In the genomic region with DNA sequence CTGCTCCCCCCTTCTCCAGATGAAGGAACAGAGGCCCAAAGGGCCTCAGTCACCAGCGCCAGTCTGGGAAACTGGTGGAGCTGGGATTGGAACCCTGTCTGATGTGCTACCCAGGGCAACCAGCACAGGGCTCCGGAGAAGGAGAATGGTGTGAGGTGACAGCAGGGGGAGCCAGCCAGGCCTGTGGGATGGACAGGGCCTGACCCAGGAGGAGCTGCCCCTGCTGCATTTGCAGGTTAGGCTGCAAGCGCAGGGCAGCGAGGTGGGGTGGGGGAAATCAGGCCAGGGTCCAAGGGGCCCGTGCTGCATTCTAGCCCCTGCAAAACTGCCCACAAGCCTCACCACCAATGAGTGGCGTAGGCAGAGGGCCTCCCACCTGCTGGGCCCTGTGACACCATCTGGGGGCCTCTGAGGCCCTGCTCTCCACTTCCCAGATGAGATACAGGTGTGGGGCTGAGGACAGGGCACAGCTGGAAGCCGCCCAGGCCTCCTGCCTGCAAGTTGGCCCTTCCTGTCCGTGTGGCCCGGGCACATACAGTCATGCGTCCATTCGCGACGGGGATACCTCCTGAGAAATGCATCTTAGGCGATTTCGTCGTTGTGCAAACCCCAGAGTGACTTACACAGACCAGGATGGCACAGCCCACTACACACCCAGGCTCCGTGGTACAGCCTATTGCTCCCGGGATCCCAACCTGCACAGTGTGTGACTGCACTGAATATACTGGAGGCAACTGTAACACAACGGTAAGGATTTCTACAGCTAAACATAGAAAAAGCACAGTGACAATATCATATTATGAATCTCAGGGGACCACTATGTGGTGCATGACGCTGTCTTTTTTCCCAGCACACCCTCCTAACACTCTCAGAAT, we compare ENCODE assay signal across 8 cellular contexts. TPM values are rescaled to one million over a fixed set of nuclear protein-coding genes. Genes with fewer than 3 reads are reported as not detected.
DNase-seq lines count a peak whose midpoint lies in the region; TF ChIP-seq lines count a peak whose summit lies in the region.

No MANE protein-coding gene starts in this region.

- H3K36me3 Mint-ChIP-seq in brain, result no peaks in the 10 kb centered on the region

- peaks cover 0 to 1% (median 0%) of the 10 kb centered on the region in 5 experiments for H3K9me3 Mint-ChIP-seq in brain

- H3K79me1 ChIP-seq in mesendoderm (ENCODE audit: low read length), result no peaks in the 10 kb centered on the region

- no peak overlapping the region for H3K9ac ChIP-seq in mesendoderm (ENCODE audit: low read length)

- no peak overlapping the region for H2AK5ac ChIP-seq in mesendoderm (ENCODE audit: low read length)

- peaks cover 58% of the 10 kb centered on the region for H3K4me1 Mint-ChIP-seq in brain

- no peak overlapping the region for H4K5ac ChIP-seq in mesendoderm (ENCODE audit: low read length)

- no peak overlapping the region for H2BK15ac ChIP-seq in mesendoderm (replicated peaks; ENCODE audit: low read depth)

- H3K18ac ChIP-seq in mesendoderm (ENCODE audit: low read length), result no peak overlapping the region

- no peak overlapping the region for H3K4me3 ChIP-seq in mesendoderm (ENCODE audit: low read length)

- peaks cover 3% of the 10 kb centered on the region for H3K4me1 ChIP-seq in mesendoderm (ENCODE audit: control insufficient read depth, low read depth, low read length)

- H4K8ac ChIP-seq in mesendoderm (ENCODE audit: low read depth, low read length), result no peak overlapping the region

- H3K27me3 Mint-ChIP-seq in brain, result peaks cover 14% of the 10 kb centered on the region

- H3K27ac ChIP-seq in mesendoderm (ENCODE audit: low read depth, low read length), result no peak overlapping the region

- no peak overlapping the region for H3K23ac ChIP-seq in mesendoderm (ENCODE audit: low read length)

- H3K4ac ChIP-seq in mesendoderm (ENCODE audit: low read depth, low read length), result no peak overlapping the region

- no CpG with 5 or more reads among the region's 20 CpGs for WGBS in mesendoderm (ENCODE audit: extremely low coverage, insufficient coverage, low lambda C conversion rate)

- no peak overlapping the region for H2BK5ac ChIP-seq in mesendoderm (ENCODE audit: low read length)

- H3K36me3 ChIP-seq in mesendoderm (ENCODE audit: control insufficient read depth, insufficient read depth, low read length), result no peaks in the 10 kb centered on the region

- H3K4me2 ChIP-seq in mesendoderm (ENCODE audit: low read length), result no peak overlapping the region

- H3K56ac ChIP-seq in mesendoderm (ENCODE audit: low read length), result no peak overlapping the region

- H3K4me3 Mint-ChIP-seq in brain, result no peak overlapping the region

- no peak overlapping the region for H2BK120ac ChIP-seq in mesendoderm (ENCODE audit: low read depth, low read length)

- DNase-seq in ELF-1 (ENCODE audit: low read depth, low spot score), result peak; percentile 73
- peak; percentile 29 for DNase-seq in HT-29 (ENCODE audit: low spot score)
- DNase-seq in mesendoderm, result peak; percentile 68
- DNase-seq in epidermal melanocyte (ENCODE audit: insufficient read length, low spot score), result no peak
- no peak for DNase-seq in NCI-H748 (lab: John Stamatoyannopoulos, UW; ENCODE audit: unreplicated experiment)
- DNase-seq in stimulated activated CD4-positive, alpha-beta T cell treated with anti-CD3 and anti-CD28 coated beads, Interleukin-12 subunit alpha, Interleukin-12 subunit beta, amount 100 ng/mL, for 4 hours, result no peak
- DNase-seq in stimulated activated naive CD4-positive, alpha-beta T cell treated with Interleukin-2 at 50 U/mL for 16 hours (lab: John Stamatoyannopoulos, UW), result no peak

- peak in 1 of 2 experiments; percentile 25 for TF ChIP-seq CTCF in brain (conservative IDR thresholded peaks at IDR 0.05)

- H3K27me3 ChIP-seq in mesendoderm (ENCODE audit: insufficient read depth, low read length, poor library complexity), result no peaks in the 10 kb centered on the region

- H3K27ac Mint-ChIP-seq in brain, result peak overlapping the region in 3 of 5 experiments; percentile 14 to 65 (median 49)

- H3K79me2 ChIP-seq in mesendoderm (ENCODE audit: control insufficient read depth, insufficient read depth, low read length), result no peaks in the 10 kb centered on the region

RNA-seq across cellular contexts. Expression of a gene that starts 45.2 kb away (rescaled TPM):
- not detected in 2 replicates for total RNA-seq in HT-29 (2014; rRNA removed; shearing (Covaris generic))
- polyA plus RNA-seq in brain (ENCODE audit: insufficient read depth, low read depth, low replicate concordance), result 3.2 TPM
- polyA plus RNA-seq in mesendoderm (2013, experiment 1 of 2), result 6.9 TPM
- polyA plus RNA-seq in mesendoderm (2013, experiment 2 of 2), result 7.5 TPM

Comparison
In these comparisons a context has a peak if more than half of its experiments do, and no peak if none do; other contexts are left out.
1. DNase-seq: peak in ELF-1 (single experiment), HT-29 (single experiment) and mesendoderm (single experiment); none in epidermal melanocyte (single experiment), NCI-H748 (single experiment), stimulated activated CD4-positive, alpha-beta T cell treated with anti-CD3 and anti-CD28 coated beads, Interleukin-12 subunit alpha, Interleukin-12 subunit beta, amount 100 ng/mL, for 4 hours (single experiment) and stimulated activated naive CD4-positive, alpha-beta T cell treated with Interleukin-2 at 50 U/mL for 16 hours (single experiment).